In the genomic region with DNA sequence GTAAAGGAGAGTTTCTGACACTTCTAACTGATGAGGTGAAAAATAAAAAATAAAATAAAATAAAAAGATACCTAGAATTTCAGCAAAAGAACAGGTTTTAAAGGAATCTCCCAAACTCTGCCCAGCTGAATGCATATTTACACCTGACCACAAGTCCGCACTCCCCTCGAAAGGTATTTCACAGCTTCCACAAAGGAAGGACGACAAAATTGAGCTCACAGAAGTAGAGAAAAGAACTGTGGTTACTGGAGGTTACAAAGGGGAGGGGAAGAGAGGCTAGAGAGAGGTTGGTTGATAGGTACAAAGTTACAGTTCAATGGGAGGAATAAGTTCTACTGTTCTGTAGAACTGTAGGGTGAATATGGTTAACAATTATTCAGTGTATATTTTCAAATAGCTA, we compare ENCODE assay signal across 2 cellular contexts.
TF ChIP-seq lines count a peak whose summit lies in the region.

No MANE protein-coding gene starts in this region.

TF ChIP-seq in IMR-90, 13 proteins besides CTCF, POLR2A, EP300 and RAD21:
- TF ChIP-seq MXI1 (IDR thresholded peaks at IDR 0.05; ENCODE audit: borderline replicate concordance, low read depth, low read length) (no peak), NFE2L2 (IDR thresholded peaks at IDR 0.05; ENCODE audit: low read depth, low read length) (no peak), RCOR1 (IDR thresholded peaks at IDR 0.05; ENCODE audit: insufficient replicate concordance, low read length) (no peak), MAFK (IDR thresholded peaks at IDR 0.05; ENCODE audit: low read depth, low read length) (no peak), CEBPB (IDR thresholded peaks at IDR 0.05; ENCODE audit: low read depth, low read length) (no peak), MAZ (IDR thresholded peaks at IDR 0.05; ENCODE audit: borderline replicate concordance, low read depth, low read length) (no peak), CHD1 (IDR thresholded peaks at IDR 0.05; ENCODE audit: low read depth, low read length) (no peak), BHLHE40 (IDR thresholded peaks at IDR 0.05; ENCODE audit: low read depth, low read length) (no peak), SMC3 (IDR thresholded peaks at IDR 0.05; ENCODE audit: low read depth, low read length) (no peak), FOS (IDR thresholded peaks at IDR 0.05; ENCODE audit: low read depth, low read length) (no peak), RFX5 (IDR thresholded peaks at IDR 0.05; ENCODE audit: low read depth, low read length) (no peak)
- TF ChIP-seq, protein P1, sequence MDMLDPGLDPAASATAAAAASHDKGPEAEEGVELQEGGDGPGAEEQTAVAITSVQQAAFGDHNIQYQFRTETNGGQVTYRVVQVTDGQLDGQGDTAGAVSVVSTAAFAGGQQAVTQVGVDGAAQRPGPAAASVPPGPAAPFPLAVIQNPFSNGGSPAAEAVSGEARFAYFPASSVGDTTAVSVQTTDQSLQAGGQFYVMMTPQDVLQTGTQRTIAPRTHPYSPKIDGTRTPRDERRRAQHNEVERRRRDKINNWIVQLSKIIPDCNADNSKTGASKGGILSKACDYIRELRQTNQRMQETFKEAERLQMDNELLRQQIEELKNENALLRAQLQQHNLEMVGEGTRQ (IDR thresholded peaks at IDR 0.05; ENCODE audit: low read depth, low read length): no peak
- TF ChIP-seq, protein P2, sequence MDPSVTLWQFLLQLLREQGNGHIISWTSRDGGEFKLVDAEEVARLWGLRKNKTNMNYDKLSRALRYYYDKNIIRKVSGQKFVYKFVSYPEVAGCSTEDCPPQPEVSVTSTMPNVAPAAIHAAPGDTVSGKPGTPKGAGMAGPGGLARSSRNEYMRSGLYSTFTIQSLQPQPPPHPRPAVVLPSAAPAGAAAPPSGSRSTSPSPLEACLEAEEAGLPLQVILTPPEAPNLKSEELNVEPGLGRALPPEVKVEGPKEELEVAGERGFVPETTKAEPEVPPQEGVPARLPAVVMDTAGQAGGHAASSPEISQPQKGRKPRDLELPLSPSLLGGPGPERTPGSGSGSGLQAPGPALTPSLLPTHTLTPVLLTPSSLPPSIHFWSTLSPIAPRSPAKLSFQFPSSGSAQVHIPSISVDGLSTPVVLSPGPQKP (IDR thresholded peaks at IDR 0.05; ENCODE audit: borderline replicate concordance, low read depth, low read length): no peak

TF ChIP-seq in GM12878, 131 proteins besides CTCF, POLR2A, EP300 and RAD21:
- TF ChIP-seq NFXL1 (IDR thresholded peaks at IDR 0.05; ENCODE audit: borderline replicate concordance) (no peak), IKZF2 (IDR thresholded peaks at IDR 0.05) (peak; percentile 34; a peak in 2 of 4 replicates), PML (IDR thresholded peaks at IDR 0.05; ENCODE audit: low read length) (no peak), BCL3 (IDR thresholded peaks at IDR 0.05; ENCODE audit: borderline replicate concordance, insufficient read depth, low read depth, low read length, poor library complexity, severe bottlenecking) (no peak), HDAC6 (IDR thresholded peaks at IDR 0.05; ENCODE audit: unreplicated experiment) (no peak), NFIC (IDR thresholded peaks at IDR 0.05; ENCODE audit: low read depth, low read length) (no peak), IKZF1 (conservative IDR thresholded peaks at IDR 0.05) (no peak; the same call in 1 of the 2 replicates), ZNF207 (IDR thresholded peaks at IDR 0.05; ENCODE audit: borderline replicate concordance) (no peak), ATF7 (IDR thresholded peaks at IDR 0.05; ENCODE audit: low read depth) (peak; percentile 62), POU2F2 (IDR thresholded peaks at IDR 0.05; ENCODE audit: borderline replicate concordance, low read depth, low read length) (no peak), CBFB (IDR thresholded peaks at IDR 0.05; ENCODE audit: low read depth) (no peak), TCF12 (IDR thresholded peaks at IDR 0.05; ENCODE audit: low read depth, low read length) (no peak), RB1 (IDR thresholded peaks at IDR 0.05; ENCODE audit: borderline replicate concordance) (no peak), ETV6 (conservative IDR thresholded peaks at IDR 0.05 in 1 of 2, IDR thresholded peaks at IDR 0.05 in 1 of 2; ENCODE audit: borderline replicate concordance in 1 of 2, low read depth in 1 of 2) (no peak), ZBTB11 (CRISPR knock-in tag; IDR thresholded peaks at IDR 0.05) (no peak), SREBF2 (IDR thresholded peaks at IDR 0.05; ENCODE audit: low read length) (no peak), RUNX3 (IDR thresholded peaks at IDR 0.05; ENCODE audit: low read length) (peak; percentile 58), MTA3 (IDR thresholded peaks at IDR 0.05; ENCODE audit: borderline replicate concordance, low read length) (no peak), USF1 (IDR thresholded peaks at IDR 0.05; ENCODE audit: borderline replicate concordance, extremely low read length, insufficient read depth, low read depth, low read length) (no peak), FOXK2 (IDR thresholded peaks at IDR 0.05) (peak; percentile 75), SMAD1 (IDR thresholded peaks at IDR 0.05; ENCODE audit: low read depth, partially characterized antibody) (no peak), POLR2AphosphoS2 (IDR thresholded peaks at IDR 0.05; ENCODE audit: low read depth, low read length) (0 out of 2 replicates have a peak, but pooled peaks have one; percentile 27), SIX5 (IDR thresholded peaks at IDR 0.05; ENCODE audit: low read depth, low read length, severe bottlenecking) (no peak), BACH1 (IDR thresholded peaks at IDR 0.05; ENCODE audit: borderline replicate concordance) (0 out of 2 replicates have a peak, but pooled peaks have one; percentile 33), GABPA (IDR thresholded peaks at IDR 0.05; ENCODE audit: low read depth) (no peak), FOXM1 (IDR thresholded peaks at IDR 0.05; ENCODE audit: low read depth, low read length) (no peak), SMC3 (IDR thresholded peaks at IDR 0.05; ENCODE audit: borderline replicate concordance, low read length) (0 out of 2 replicates have a peak, but pooled peaks have one; percentile 6), EED (IDR thresholded peaks at IDR 0.05; ENCODE audit: low read depth) (no peak), CREM (IDR thresholded peaks at IDR 0.05; ENCODE audit: low read depth) (no peak), SMARCA5 (IDR thresholded peaks at IDR 0.05) (peak; percentile 37; the same call in 1 of the 2 replicates), YBX1 (IDR thresholded peaks at IDR 0.05) (no peak), KDM1A (IDR thresholded peaks at IDR 0.05; ENCODE audit: borderline replicate concordance) (no peak), MLLT1 (IDR thresholded peaks at IDR 0.05) (no peak), WRNIP1 (IDR thresholded peaks at IDR 0.05; ENCODE audit: borderline replicate concordance, low read depth, low read length) (no peak)
- TF ChIP-seq, protein P3, sequence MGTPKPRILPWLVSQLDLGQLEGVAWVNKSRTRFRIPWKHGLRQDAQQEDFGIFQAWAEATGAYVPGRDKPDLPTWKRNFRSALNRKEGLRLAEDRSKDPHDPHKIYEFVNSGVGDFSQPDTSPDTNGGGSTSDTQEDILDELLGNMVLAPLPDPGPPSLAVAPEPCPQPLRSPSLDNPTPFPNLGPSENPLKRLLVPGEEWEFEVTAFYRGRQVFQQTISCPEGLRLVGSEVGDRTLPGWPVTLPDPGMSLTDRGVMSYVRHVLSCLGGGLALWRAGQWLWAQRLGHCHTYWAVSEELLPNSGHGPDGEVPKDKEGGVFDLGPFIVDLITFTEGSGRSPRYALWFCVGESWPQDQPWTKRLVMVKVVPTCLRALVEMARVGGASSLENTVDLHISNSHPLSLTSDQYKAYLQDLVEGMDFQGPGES (IDR thresholded peaks at IDR 0.05): no peak
